Comparison of ENCODE assay signal across 26 cellular contexts in genomic region chr14:95557291-95557690, GRCh38.
"Had no signal": no experiment of that assay in that cellular context is flagged by ENCODE, and none has a peak within 500 bp of the region (broad histone marks: within the 10 kb centered on the region; RNA-seq: fewer than 3 reads in every experiment).

No MANE protein-coding gene starts in this region.

- H3K36me3 ChIP-seq: gastrocnemius medialis, ovary, spleen, tibial artery, upper lobe of left lung, uterus had no signal

- H3K4me3 ChIP-seq: dorsolateral prefrontal cortex, gastrocnemius medialis, lung, ovary, psoas muscle, skin epidermis, spleen, testis, tibial artery, upper lobe of left lung, uterus had no signal

- H3K27ac ChIP-seq: dorsolateral prefrontal cortex, epithelial cell of prostate, gastrocnemius medialis, ovary, psoas muscle, skin epidermis, spleen, testis, tibial artery, upper lobe of left lung, uterus had no signal

- H3K27me3 ChIP-seq: dorsolateral prefrontal cortex, gastrocnemius medialis, ovary, testis, tibial artery, upper lobe of left lung, uterus had no signal

- H3K4me1 ChIP-seq: gastrocnemius medialis, psoas muscle, testis, tibial artery, uterus had no signal

- H3K9me3 ChIP-seq: gastrocnemius medialis, ovary, psoas muscle, spleen, testis, tibial artery, upper lobe of left lung, uterus had no signal

- FAIRE-seq: kidney had no signal

- ATAC-seq: esophagus mucosa; gastrocnemius medialis; left lobe of liver; natural killer cell; psoas muscle; right cardiac atrium; stimulated activated memory B cell treated with anti-CD40 and anti-IgM and Interleukin-4, amounts not matched to agents 10 μg/mL and 1 μg/mL and 100 μg/mL, for 72 hours; stimulated activated naive CD8-positive, alpha-beta T cell treated with anti-CD3 and anti-CD28 coated beads, Interleukin-15, Interleukin-2, amounts not matched to agents 100 U/mL and 50 U/mL, for 24 hours had no signal

- DNase-seq: dorsolateral prefrontal cortex; effector CD4-positive, alpha-beta T cell; foreskin fibroblast; gastrocnemius medialis; head of caudate nucleus; kidney; natural killer cell; occipital lobe; ovary; posterior cingulate gyrus; psoas muscle; right cardiac atrium; spleen; stimulated activated CD4-positive, alpha-beta T cell treated with anti-CD3 and anti-CD28 coated beads, Interleukin-4, amount 100 ng/mL, for 4 hours; stimulated activated naive CD8-positive, alpha-beta T cell treated with anti-CD3 and anti-CD28 coated beads, Interleukin-15, Interleukin-2, amounts not matched to agents 100 U/mL and 50 U/mL, for 24 hours; substantia nigra; testis; tibial artery; upper lobe of left lung; uterus had no signal
